ENCODE assay signal across 10 cellular contexts in the genomic region with DNA sequence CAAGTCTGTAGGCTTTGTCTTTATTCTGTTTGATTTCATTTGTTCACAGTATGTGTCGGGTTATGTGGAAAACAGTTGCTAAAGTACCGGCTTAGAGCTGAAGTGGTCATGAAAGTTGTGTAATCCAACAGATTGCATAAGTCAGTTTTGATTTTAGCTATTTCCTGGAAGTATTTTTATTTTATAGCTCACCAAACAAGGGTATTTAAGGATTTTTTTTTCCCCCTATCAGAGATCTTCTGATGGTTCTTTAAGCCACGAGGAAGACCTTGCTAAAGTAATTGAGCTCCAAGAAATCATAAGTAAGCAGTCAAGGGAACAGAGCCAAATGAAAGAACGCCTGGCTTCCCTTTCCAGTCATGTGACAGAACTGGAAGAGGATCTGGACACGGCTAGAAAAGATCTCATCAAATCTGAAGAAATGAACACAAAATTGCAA. TPM values are rescaled to one million over a fixed set of nuclear protein-coding genes. Genes with fewer than 3 reads are reported as not detected.
DNase-seq lines count a peak whose midpoint lies in the region; ATAC-seq and TF ChIP-seq lines count a peak whose summit lies in the region.
"Had no signal": no experiment of that assay in that cellular context is flagged by ENCODE, and none has a peak within 500 bp of the region (broad histone marks: within the 10 kb centered on the region; RNA-seq: fewer than 3 reads in every experiment).

No MANE protein-coding gene starts in this region.

- H3K4me1 ChIP-seq in OCI-LY7 (ENCODE audit: insufficient read depth, low read length, poor library complexity, severe bottlenecking) (no peaks in the 10 kb centered on the region), prostate gland (replicated peaks) (no peaks in the 10 kb centered on the region)

- intact Hi-C loops in OCI-LY7 (cut with micrococcal nuclease; ENCODE audit: unreplicated experiment): no loop called here
- intact Hi-C loops in prostate gland (cut with DNase I): loop anchor here (10.0 kb wide), 1 partner anchor 68 kb away; a partner anchor contains a TSS
- intact Hi-C loops in left colon (cut with DNase I, micrococcal nuclease): no loop called here

- no peak for TF ChIP-seq POLR2A in prostate gland (IDR thresholded peaks at IDR 0.05)

- H3K36me3 ChIP-seq in OCI-LY7 (ENCODE audit: insufficient read depth, low read length): peaks cover 67% of the 10 kb centered on the region
- H3K36me3 ChIP-seq in prostate gland: no peaks in the 10 kb centered on the region

- H3K27me3 ChIP-seq in prostate gland (replicated peaks; ENCODE audit: insufficient read depth): no peaks in the 10 kb centered on the region

- BruUV-seq in OCI-LY7 (replicated peaks; lab: Mats Ljungman, UMichigan): TSS peak; percentile 36

- WGBS in prostate gland: 30% methylated on average over 5 of the region's 5 CpGs

- H3K4me2 ChIP-seq in OCI-LY7 (ENCODE audit: low read length): no peak overlapping the region

- CTCF ChIA-PET in OCI-LY7 (lab: Charles Lee; ENCODE audit: unreplicated experiment): no interaction called here

- H3K27ac ChIP-seq in OCI-LY7 (ENCODE audit: low read depth, low read length, poor library complexity, severe bottlenecking) (no peak overlapping the region), prostate gland (no peak overlapping the region)

- no peaks in the 10 kb centered on the region for H3K9me2 ChIP-seq in OCI-LY7 (ENCODE audit: insufficient read depth, low read length)

- no peak overlapping the region for H2AFZ ChIP-seq in OCI-LY7 (ENCODE audit: low read length)

- H3K9me3 ChIP-seq in OCI-LY7 (ENCODE audit: low read length) (no peaks in the 10 kb centered on the region), prostate gland (no peaks in the 10 kb centered on the region)

- no peaks in the 10 kb centered on the region for H4K20me1 ChIP-seq in OCI-LY7 (ENCODE audit: insufficient read depth, low read length)

- no peak for TF ChIP-seq CTCF in OCI-LY7 (conservative IDR thresholded peaks at IDR 0.05; ENCODE audit: low read length)
- no peak for TF ChIP-seq CTCF in prostate gland (IDR thresholded peaks at IDR 0.05)

- no peak overlapping the region for H3K4me3 ChIP-seq in OCI-LY7 (ENCODE audit: low read depth, low read length, poor library complexity, severe bottlenecking)
- no peak overlapping the region for H3K4me3 ChIP-seq in prostate gland

- no peak for ATAC-seq in GM21825 (IDR thresholded peaks at IDR 0.05; ENCODE audit: unreplicated experiment)
- ATAC-seq in left colon: no peak

- no peaks in the 10 kb centered on the region for H3K79me2 ChIP-seq in OCI-LY7 (ENCODE audit: insufficient read depth, low read depth, low read length)

- DNase-seq in AG08396 (ENCODE audit: low spot score): peak; percentile 33
- DNase-seq in OCI-LY7 (ENCODE audit: low spot score): no peak
- peak; percentile 50 for DNase-seq in globus pallidus (ENCODE audit: low spot score)
- DNase-seq in prostate gland (ENCODE audit: low spot score): peak; percentile 20
- DNase-seq in OCI-M2 (lab: John Stamatoyannopoulos, UW; ENCODE audit: unreplicated experiment): no peak
- no peak for DNase-seq in left colon
- DNase-seq in NCI-H1694 treated with DMSO at 0.1 percent for 48 hours (lab: John Stamatoyannopoulos, UW): no peak
- DNase-seq: GOT3, NCI-H226 had no signal

- POLR2A ChIA-PET in OCI-LY7 (lab: Charles Lee): interaction anchor here (0.6 to 0.9 kb wide), 2 partner anchors 13 to 1019 kb away, joined by 3 read pairs; no protein-coding TSS in a partner anchor

RNA-seq across cellular contexts. Expression of a gene that starts 55.9 kb away (rescaled TPM):
- total RNA-seq in OCI-LY7 (2014; rRNA removed; shearing (Covaris generic)): 30.9 and 34.6 TPM in 2 replicates
- total RNA-seq in OCI-LY7 (2022) (53.9 and 54.4 TPM in 2 replicates), prostate gland (10 to 100 TPM; 29.1 to 61.8 TPM), left colon (10 to 100 TPM; 52.8 to 79.1 TPM)

Comparison
In these comparisons a context has a peak if more than half of its experiments do, and no peak if none do; other contexts are left out.
1. DNase-seq: peak in AG08396 (single experiment), globus pallidus (single experiment) and prostate gland (single experiment); none in OCI-LY7 (single experiment), OCI-M2 (single experiment), left colon (0 of 2) and NCI-H1694 treated with DMSO at 0.1 percent for 48 hours (single experiment).